ENCODE assay signal across 8 cellular contexts in genomic region chr6:125906158-125906998, GRCh38. TPM values are rescaled to one million over a fixed set of nuclear protein-coding genes. Genes with fewer than 3 reads are reported as not detected.
A peak's percentile ranks its signal among the peaks of the same experiment; 100 is the strongest.
DNase-seq lines count a peak whose midpoint lies in the region; ATAC-seq and TF ChIP-seq lines count a peak whose summit lies in the region.

No MANE protein-coding gene starts in this region.

- DNase-seq in SIG-M5 treated with dmso at 0.1 percent for 504 hours (lab: John Stamatoyannopoulos, UW; ENCODE audit: unreplicated experiment) (peak; percentile 36), SIG-M5 (lab: John Stamatoyannopoulos, UW) (no peak), NCI-H774 (lab: John Stamatoyannopoulos, UW) (peak; percentile 12), glutamatergic neuron (peak; percentile 57), vagina (ENCODE audit: extremely low spot score in 2 of 2) (no peak)
- peak; percentile 60 for DNase-seq in activated T-cell treated with anti-CD3 and anti-CD28 coated beads, Interleukin-2, amount 50 U/mL, for 24 hours
- DNase-seq in stimulated activated CD4-positive, alpha-beta T cell treated with anti-CD3 and anti-CD28 coated beads, Interleukin-1b, Interleukin-23, amount 100 ng/mL, for 4 hours (ENCODE audit: low read depth in 2 of 2), result peak; percentile 36 to 39

- no peaks in the 10 kb centered on the region for H3K9me3 ChIP-seq in vagina

- peaks cover 48% of the 10 kb centered on the region for H3K4me1 Mint-ChIP-seq in activated T-cell treated with anti-CD3 and anti-CD28 coated beads, Interleukin-2, amount 50 U/mL, for 24 hours (ENCODE audit: low read depth)
- H3K4me1 Mint-ChIP-seq in glutamatergic neuron (ENCODE audit: low read depth, unreplicated experiment), result no peaks in the 10 kb centered on the region

- peak; percentile 70 for TF ChIP-seq CTCF in glutamatergic neuron (IDR thresholded peaks at IDR 0.05; ENCODE audit: partially characterized antibody, unreplicated experiment)
- TF ChIP-seq CTCF in vagina (IDR thresholded peaks at IDR 0.05), result peak in 1 of 3 experiments; percentile 28

- H3K27ac Mint-ChIP-seq in activated T-cell treated with anti-CD3 and anti-CD28 coated beads, Interleukin-2, amount 50 U/mL, for 24 hours, result peak overlapping the region; percentile 3
- no peak overlapping the region for H3K27ac Mint-ChIP-seq in glutamatergic neuron (ENCODE audit: unreplicated experiment)

- H3K27ac ChIP-seq in vagina, result no peak overlapping the region

- no peak for TF ChIP-seq POLR2A in vagina (IDR thresholded peaks at IDR 0.05)

- no peak for ATAC-seq in GM19351 (IDR thresholded peaks at IDR 0.05; ENCODE audit: unreplicated experiment)

- H3K4me3 Mint-ChIP-seq in activated T-cell treated with anti-CD3 and anti-CD28 coated beads, Interleukin-2, amount 50 U/mL, for 24 hours, result no peak overlapping the region
- H3K4me3 Mint-ChIP-seq in glutamatergic neuron (ENCODE audit: unreplicated experiment), result no peak overlapping the region

- peaks cover 65% of the 10 kb centered on the region for H3K36me3 Mint-ChIP-seq in activated T-cell treated with anti-CD3 and anti-CD28 coated beads, Interleukin-2, amount 50 U/mL, for 24 hours (ENCODE audit: low read depth)
- H3K36me3 Mint-ChIP-seq in glutamatergic neuron (ENCODE audit: unreplicated experiment), result no peaks in the 10 kb centered on the region

- H3K27me3 Mint-ChIP-seq in activated T-cell treated with anti-CD3 and anti-CD28 coated beads, Interleukin-2, amount 50 U/mL, for 24 hours, result no peaks in the 10 kb centered on the region
- H3K27me3 Mint-ChIP-seq in glutamatergic neuron (ENCODE audit: unreplicated experiment), result peaks cover 2% of the 10 kb centered on the region

- no peaks in the 10 kb centered on the region for H3K4me1 ChIP-seq in vagina

- H3K27me3 ChIP-seq in vagina, result no peaks in the 10 kb centered on the region

- no peaks in the 10 kb centered on the region for H3K9me3 Mint-ChIP-seq in activated T-cell treated with anti-CD3 and anti-CD28 coated beads, Interleukin-2, amount 50 U/mL, for 24 hours
- H3K9me3 Mint-ChIP-seq in glutamatergic neuron (ENCODE audit: unreplicated experiment), result peaks cover 7% of the 10 kb centered on the region

- H3K4me3 ChIP-seq in vagina, result no peak overlapping the region

- intact Hi-C loops in vagina (cut with DNase I), result no loop called here

- no peaks in the 10 kb centered on the region for H3K36me3 ChIP-seq in vagina

RNA-seq across cellular contexts. Expression of gene HINT3, which starts 50.2 kb away (rescaled TPM):
- total RNA-seq in glutamatergic neuron (ENCODE audit: unreplicated experiment) (18.2 TPM), vagina (18.4 TPM)

Comparison
In these comparisons a context has a peak if more than half of its experiments do, and no peak if none do; other contexts are left out.
1. DNase-seq: peak in SIG-M5 treated with dmso at 0.1 percent for 504 hours (single experiment), NCI-H774 (single experiment), activated T-cell treated with anti-CD3 and anti-CD28 coated beads, Interleukin-2, amount 50 U/mL, for 24 hours (single experiment), glutamatergic neuron (single experiment) and stimulated activated CD4-positive, alpha-beta T cell treated with anti-CD3 and anti-CD28 coated beads, Interleukin-1b, Interleukin-23, amount 100 ng/mL, for 4 hours (2 of 2); none in SIG-M5 (single experiment) and vagina (0 of 2).